In the genomic region with DNA sequence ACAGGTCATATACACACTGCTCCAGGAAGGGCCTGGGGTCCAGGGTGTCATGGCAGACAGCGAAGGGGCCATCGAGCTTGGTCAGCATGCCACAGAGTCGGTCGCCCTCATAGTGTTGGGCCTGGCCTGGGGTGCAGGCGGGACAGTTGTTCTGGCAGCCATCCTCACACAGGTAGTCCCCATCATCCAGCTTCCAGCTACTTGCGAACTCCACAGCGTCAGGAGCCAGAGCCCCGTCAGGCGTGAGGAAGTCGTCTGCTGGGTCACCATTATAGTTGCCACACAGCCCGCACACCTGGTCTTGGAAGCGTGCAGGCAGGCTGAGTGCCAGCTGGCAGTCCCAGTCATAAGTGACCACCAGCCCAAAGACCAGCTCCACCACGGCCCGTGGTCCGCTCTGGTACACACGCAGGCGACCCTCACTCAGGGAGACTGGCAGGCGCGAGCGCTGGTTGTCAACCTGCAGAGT, we compare ENCODE assay signal across 18 cellular contexts.
"Had no signal": no experiment of that assay in that cellular context is flagged by ENCODE, and none has a peak within 500 bp of the region (broad histone marks: within the 10 kb centered on the region; RNA-seq: fewer than 3 reads in every experiment).

No MANE protein-coding gene starts in this region.

- H3K27ac Mint-ChIP-seq: activated CD4-positive, alpha-beta T cell treated with anti-CD3 and anti-CD28 coated beads, Interleukin-2, amount 10 ng/mL, durations not matched to agents 24 days and 14 days; stimulated activated naive B cell treated with anti-CD40 and anti-IgM and Interleukin-4, amounts not matched to agents 10 μg/mL and 1 μg/mL and 100 μg/mL, for 72 hours had no signal

- H3K9me3 Mint-ChIP-seq: activated CD4-positive, alpha-beta T cell treated with anti-CD3 and anti-CD28 coated beads, Interleukin-2, amount 10 ng/mL, durations not matched to agents 24 days and 14 days; activated T-cell treated with anti-CD3 and anti-CD28 coated beads, Interleukin-2, amount 50 U/mL, for 4 hours; immature natural killer cell had no signal

- H3K36me3 Mint-ChIP-seq: natural killer cell treated with Interleukin-12 subunit alpha and Interleukin-12 subunit beta and Interleukin-15 and Interleukin-18, amount 100 ng/mL, for 72 hours had no signal

- H3K4me3 Mint-ChIP-seq: activated CD4-positive, alpha-beta T cell treated with anti-CD3 and anti-CD28 coated beads, Interleukin-2, amount 10 ng/mL, durations not matched to agents 24 days and 14 days; activated T-cell treated with anti-CD3 and anti-CD28 coated beads, Interleukin-2, amount 50 U/mL, for 4 hours; immature natural killer cell; natural killer cell treated with Interleukin-12 subunit alpha and Interleukin-12 subunit beta and Interleukin-15 and Interleukin-18, amount 100 ng/mL, for 72 hours; stimulated activated naive B cell treated with anti-CD40 and anti-IgM and Interleukin-4, amounts not matched to agents 10 μg/mL and 1 μg/mL and 100 μg/mL, for 72 hours had no signal

- H3K27me3 Mint-ChIP-seq: activated CD4-positive, alpha-beta T cell treated with anti-CD3 and anti-CD28 coated beads, Interleukin-2, amount 10 ng/mL, durations not matched to agents 24 days and 14 days; natural killer cell treated with Interleukin-12 subunit alpha and Interleukin-12 subunit beta and Interleukin-15 and Interleukin-18, amount 100 ng/mL, for 72 hours had no signal

- ATAC-seq: activated T-cell treated with anti-CD3 and anti-CD28 coated beads, Interleukin-2, amount 50 U/mL, for 4 hours; stimulated activated naive B cell treated with anti-CD40 and anti-IgM and Interleukin-4, amounts not matched to agents 10 μg/mL and 1 μg/mL and 100 μg/mL, for 72 hours had no signal

- H3K4me1 Mint-ChIP-seq: activated CD4-positive, alpha-beta T cell treated with anti-CD3 and anti-CD28 coated beads, Interleukin-2, amount 10 ng/mL, durations not matched to agents 24 days and 14 days; immature natural killer cell had no signal

- DNase-seq: activated CD4-positive, alpha-beta T cell treated with anti-CD3 and anti-CD28 coated beads, Interleukin-2, amount 10 ng/mL, durations not matched to agents 24 days and 14 days; activated CD8-positive, alpha-beta memory T cell treated with anti-CD3 and anti-CD28 coated beads, Interleukin-2, amount 50 U/mL, for 4 hours; activated effector memory CD4-positive, alpha-beta T cell treated with Interleukin-2 at 50 U/mL for 16 hours; activated naive CD4-positive, alpha-beta T cell treated with anti-CD3 and anti-CD28 coated beads, Interleukin-2, amount 50 U/mL, for 16 hours; activated T-cell treated with anti-CD3 and anti-CD28 coated beads, Interleukin-2, amount 50 U/mL, for 4 hours; brain microvascular endothelial cell; cortex of kidney; effector CD8-positive, alpha-beta T cell; immature natural killer cell; mesendoderm; posterior cingulate gyrus; sigmoid colon; stimulated activated CD4-positive, alpha-beta T cell treated with anti-CD3 and anti-CD28 coated beads, Interleukin-4, amount 100 ng/mL, for 4 hours; stimulated activated naive B cell treated with anti-CD40 and anti-IgM and Interleukin-4, amounts not matched to agents 10 μg/mL and 1 μg/mL and 100 μg/mL, for 72 hours; T-helper 1 cell; T1000; uterus had no signal
